ENCODE assay signal across 10 cellular contexts in genomic region chr3:177190701-177191100, GRCh38. TPM values are rescaled to one million over a fixed set of nuclear protein-coding genes. Genes with fewer than 3 reads are reported as not detected.
DNase-seq lines count a peak whose midpoint lies in the region; ATAC-seq and TF ChIP-seq lines count a peak whose summit lies in the region.
"Had no signal": no experiment of that assay in that cellular context is flagged by ENCODE, and none has a peak within 500 bp of the region (broad histone marks: within the 10 kb centered on the region; RNA-seq: fewer than 3 reads in every experiment).

No MANE protein-coding gene starts in this region.

- no peaks in the 10 kb centered on the region for H3K9me3 Mint-ChIP-seq in osteocyte (ENCODE audit: unreplicated experiment)

- no TSS peak for BruUV-seq in PC-9 (replicated peaks; lab: Mats Ljungman, UMichigan)

- CTCF ChIA-PET in PC-9 (lab: Charles Lee), result no interaction called here

- no peak for ATAC-seq in GM21576 (IDR thresholded peaks at IDR 0.05; ENCODE audit: unreplicated experiment)

- H3K9me3 ChIP-seq in DOHH2 (ENCODE audit: control insufficient read depth, insufficient read depth, low read length) (no peaks in the 10 kb centered on the region), PC-9 (ENCODE audit: insufficient read depth, low read depth) (no peaks in the 10 kb centered on the region), esophagus muscularis mucosa (no peaks in the 10 kb centered on the region)

- H3K27me3 Mint-ChIP-seq in osteocyte (ENCODE audit: unreplicated experiment), result no peaks in the 10 kb centered on the region

- H3K4me1 Mint-ChIP-seq in osteocyte (ENCODE audit: unreplicated experiment), result peaks cover 60% of the 10 kb centered on the region

- peak overlapping the region; percentile 81 for H3K27ac Mint-ChIP-seq in osteocyte (ENCODE audit: unreplicated experiment)

- H4K20me1 ChIP-seq in DOHH2 (ENCODE audit: control insufficient read depth, insufficient read depth, low read depth, low read length) (peaks cover 51% of the 10 kb centered on the region), PC-9 (ENCODE audit: insufficient read depth) (peaks cover 46% of the 10 kb centered on the region)

- H3K27ac ChIP-seq in DOHH2 (ENCODE audit: low read depth, low read length), result no peak overlapping the region
- peak overlapping the region; percentile 31; the same call in 1 of the 2 replicates for H3K27ac ChIP-seq in PC-9
- H3K27ac ChIP-seq in esophagus muscularis mucosa (replicated peaks in 1 of 4), result peak overlapping the region; percentile 30 to 67 (median 62)

- intact Hi-C loops in PC-9 (cut with micrococcal nuclease; ENCODE audit: unreplicated experiment), result loop anchor here (10.0 kb wide), 1 partner anchor 964 kb away; no protein-coding TSS in a partner anchor
- intact Hi-C loops in esophagus muscularis mucosa (cut with DNase I), result loop anchor here (5.0 to 10.0 kb wide), 4 partner anchors 138 to 1194 kb away; no protein-coding TSS in a partner anchor

- TF ChIP-seq CTCF in DOHH2 (IDR thresholded peaks at IDR 0.05; ENCODE audit: low read depth, low read length, poor library complexity, severe bottlenecking) (no peak), PC-9 (conservative IDR thresholded peaks at IDR 0.05) (no peak), esophagus muscularis mucosa (IDR thresholded peaks at IDR 0.05) (no peak), osteocyte (IDR thresholded peaks at IDR 0.05) (no peak)

- H3K36me3 ChIP-seq in DOHH2 (ENCODE audit: control insufficient read depth, low read length) (peaks cover 47% of the 10 kb centered on the region), PC-9 (ENCODE audit: low read depth) (peaks cover 38% of the 10 kb centered on the region), esophagus muscularis mucosa (no peaks in the 10 kb centered on the region)

- H3K4me2 ChIP-seq in DOHH2 (ENCODE audit: low read length) (peak overlapping the region; percentile 49; the same call in 1 of the 2 replicates), PC-9 (peak overlapping the region; percentile 35)

- H3K4me3 ChIP-seq in DOHH2 (ENCODE audit: low read length) (no peak overlapping the region), PC-9 (no peak overlapping the region), esophagus muscularis mucosa (no peak overlapping the region)

- no peaks in the 10 kb centered on the region for H3K27me3 ChIP-seq in DOHH2 (ENCODE audit: control insufficient read depth, low read length)
- H3K27me3 ChIP-seq in PC-9 (ENCODE audit: insufficient read depth, low read depth), result no peaks in the 10 kb centered on the region
- no peaks in the 10 kb centered on the region for H3K27me3 ChIP-seq in esophagus muscularis mucosa

- H3K9me2 ChIP-seq in DOHH2 (replicated peaks; ENCODE audit: control insufficient read depth, low read length) (no peaks in the 10 kb centered on the region), PC-9 (ENCODE audit: insufficient read depth) (no peaks in the 10 kb centered on the region)

- no peak overlapping the region for H2AFZ ChIP-seq in PC-9

- no peak for TF ChIP-seq POLR2A in esophagus muscularis mucosa (IDR thresholded peaks at IDR 0.05; ENCODE audit: low read depth)

- TF ChIP-seq EP300 in esophagus muscularis mucosa (IDR thresholded peaks at IDR 0.05), result no peak

- H3F3A ChIP-seq in DOHH2 (ENCODE audit: control insufficient read depth, insufficient read depth) (no peaks in the 10 kb centered on the region; the same call in 1 of the 2 replicates), PC-9 (ENCODE audit: insufficient read depth, low read depth) (peaks cover 18% of the 10 kb centered on the region; the same call in 1 of the 2 replicates)

- POLR2A ChIA-PET in PC-9 (lab: Charles Lee; ENCODE audit: unreplicated experiment), result no interaction called here

- peaks cover 15% of the 10 kb centered on the region for H3K36me3 Mint-ChIP-seq in osteocyte (ENCODE audit: unreplicated experiment)

- H3K4me3 Mint-ChIP-seq in osteocyte (ENCODE audit: unreplicated experiment), result peak overlapping the region; percentile 27

- H3K79me2 ChIP-seq in DOHH2 (ENCODE audit: control insufficient read depth, low read length) (peaks cover 100% of the 10 kb centered on the region), PC-9 (ENCODE audit: low read depth) (peaks cover 100% of the 10 kb centered on the region)

- WGBS in esophagus muscularis mucosa, result 19% methylated on average over 3 of the region's 3 CpGs

- H3K4me1 ChIP-seq in DOHH2 (ENCODE audit: control insufficient read depth, low read length) (peaks cover 55% of the 10 kb centered on the region), PC-9 (replicated peaks; ENCODE audit: insufficient read depth) (peaks cover 32% of the 10 kb centered on the region), esophagus muscularis mucosa (peaks cover 47 to 75% (median 60%) of the 10 kb centered on the region in 4 donors)

- no peak for DNase-seq in PC-9
- no peak for DNase-seq in esophagus muscularis mucosa (ENCODE audit: extremely low spot score)
- no peak for DNase-seq in osteocyte (ENCODE audit: extremely low spot score, unreplicated experiment)
- DNase-seq in NCI-H526 treated with DMSO at 0.1 percent for 48 hours (lab: John Stamatoyannopoulos, UW), result no peak
- no peak for DNase-seq in NCI-H510A (lab: John Stamatoyannopoulos, UW)
- DNase-seq in NCI-H69 (lab: John Stamatoyannopoulos, UW), result no peak
- DNase-seq: GDM1, NCI-H1105 had no signal

RNA-seq across cellular contexts. Expression of gene TBL1XR1, which starts 6.6 kb away (rescaled TPM):
- total RNA-seq in PC-9 (2021), result 232 and 243 TPM in 2 replicates
- total RNA-seq in esophagus muscularis mucosa, result 10 to 100 TPM; 65.0 to 99.2 (median 78.2) TPM
- total RNA-seq in osteocyte, result 370 and 381 TPM in 2 replicates
